In genomic region chr17:6070895-6071511, GRCh38 we compare ENCODE assay signal across 1 cellular context.
TF ChIP-seq lines count a peak whose summit lies in the region.

No MANE protein-coding gene starts in this region.

TF ChIP-seq in H1, 55 proteins besides CTCF, POLR2A, EP300 and RAD21 (continued from another document):
- TF ChIP-seq KDM5A (IDR thresholded peaks at IDR 0.05; ENCODE audit: low read length) = no peak
- TF ChIP-seq GTF2F1 (IDR thresholded peaks at IDR 0.05; ENCODE audit: borderline replicate concordance, low read depth, low read length) = no peak
- TF ChIP-seq EGR1 (IDR thresholded peaks at IDR 0.05; ENCODE audit: borderline replicate concordance, low read depth, low read length) = no peak
- no peak for TF ChIP-seq BRCA1 (IDR thresholded peaks at IDR 0.05; ENCODE audit: low read depth, low read length)
- peak; percentile 56 for TF ChIP-seq KDM4A (IDR thresholded peaks at IDR 0.05; ENCODE audit: low read depth, low read length, severe bottlenecking)
- no peak for TF ChIP-seq BACH1 (IDR thresholded peaks at IDR 0.05; ENCODE audit: low read length)
- TF ChIP-seq PHF8 (conservative IDR thresholded peaks at IDR 0.05; ENCODE audit: low read depth, low read length) = 0 out of 2 replicates have a peak, but pooled peaks have one; percentile 27
- no peak for TF ChIP-seq CHD1 (IDR thresholded peaks at IDR 0.05; ENCODE audit: low read depth, low read length)
- TF ChIP-seq SIN3A (conservative IDR thresholded peaks at IDR 0.05 in 1 of 2, IDR thresholded peaks at IDR 0.05 in 1 of 2; ENCODE audit: low read depth in 1 of 2, low read length in 2 of 2) = no peak
- no peak for TF ChIP-seq SP4 (IDR thresholded peaks at IDR 0.05; ENCODE audit: low read length)
- no peak for TF ChIP-seq SP2 (IDR thresholded peaks at IDR 0.05; ENCODE audit: low read length)
- TF ChIP-seq GABPA (IDR thresholded peaks at IDR 0.05; ENCODE audit: borderline replicate concordance, insufficient read depth, low read length) = no peak
- TF ChIP-seq ASH2L (IDR thresholded peaks at IDR 0.05; ENCODE audit: low read length) = peak; percentile 65
- TF ChIP-seq SAP30 (IDR thresholded peaks at IDR 0.05; ENCODE audit: insufficient read depth, insufficient replicate concordance, low read length) = no peak
- no peak for TF ChIP-seq SIRT6 (IDR thresholded peaks at IDR 0.05; ENCODE audit: low read length)
